In the genomic region with DNA sequence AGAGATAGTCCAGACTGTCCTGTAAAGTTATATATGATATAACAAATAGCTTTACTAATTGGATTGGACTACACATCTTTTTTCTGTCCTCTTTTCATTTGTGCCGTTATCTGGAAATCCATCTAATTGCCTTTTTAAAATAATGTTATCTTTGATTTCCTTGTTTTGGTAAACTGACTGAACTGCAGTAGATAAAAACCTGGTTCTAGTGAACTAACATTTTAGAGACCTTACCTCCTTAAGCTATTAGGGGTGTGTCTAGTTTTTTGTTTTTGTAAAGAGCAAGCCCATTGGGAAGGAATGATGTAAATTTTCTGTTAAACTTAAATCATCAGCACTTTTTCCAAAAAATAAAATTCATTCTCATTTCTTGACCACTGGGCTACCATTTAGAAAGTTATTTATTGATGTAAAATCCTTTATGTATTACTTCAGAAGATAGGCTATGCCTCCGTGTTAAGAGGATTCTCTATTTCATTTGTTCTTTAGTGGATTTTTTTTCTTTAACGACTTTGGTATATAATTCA, we compare ENCODE assay signal across 7 cellular contexts.
A peak's percentile ranks its signal among the peaks of the same experiment; 100 is the strongest.
DNase-seq lines count a peak whose midpoint lies in the region; ATAC-seq and TF ChIP-seq lines count a peak whose summit lies in the region.

No MANE protein-coding gene starts in this region.

- in situ Hi-C loops in HAP-1 (cut with MboI; ENCODE audit: low sequenced_read_pairs) = no loop called here

- peaks cover 0 to 3% of the 10 kb centered on the region in 2 donors for H3K9me3 Mint-ChIP-seq in stimulated activated naive B cell treated with anti-CD40 and anti-IgM and Interleukin-4, amounts not matched to agents 10 μg/mL and 1 μg/mL and 100 μg/mL, for 72 hours

- whole genome bisulfite sequencing in iPS DF 6.9 (ENCODE audit: insufficient coverage, insufficient read length) = no CpG with 5 or more reads among the region's 3 CpGs

- H3K27me3 Mint-ChIP-seq in stimulated activated naive B cell treated with anti-CD40 and anti-IgM and Interleukin-4, amounts not matched to agents 10 μg/mL and 1 μg/mL and 100 μg/mL, for 72 hours = no peaks in the 10 kb centered on the region

- no peak for TF ChIP-seq CTCF in WERI-Rb-1 (IDR thresholded peaks at IDR 0.05; ENCODE audit: low read depth, low read length)

- no peak for ATAC-seq in stimulated activated naive B cell treated with anti-CD40 and anti-IgM and Interleukin-4, amounts not matched to agents 10 μg/mL and 1 μg/mL and 100 μg/mL, for 72 hours (replicated peaks)

- no peak overlapping the region for H3K27ac Mint-ChIP-seq in stimulated activated naive B cell treated with anti-CD40 and anti-IgM and Interleukin-4, amounts not matched to agents 10 μg/mL and 1 μg/mL and 100 μg/mL, for 72 hours

- H3K27me3 ChIP-seq in HAP-1 (ENCODE audit: low read depth) (no peaks in the 10 kb centered on the region), WERI-Rb-1 (ENCODE audit: insufficient read depth, low read depth, severe bottlenecking) (no peaks in the 10 kb centered on the region), iPS DF 6.9 (ENCODE audit: control insufficient read depth, insufficient read depth, low read length) (no peaks in the 10 kb centered on the region)

- peaks cover 33 to 61% of the 10 kb centered on the region in 2 donors for H3K36me3 Mint-ChIP-seq in stimulated activated naive B cell treated with anti-CD40 and anti-IgM and Interleukin-4, amounts not matched to agents 10 μg/mL and 1 μg/mL and 100 μg/mL, for 72 hours

- H3K4me3 Mint-ChIP-seq in stimulated activated naive B cell treated with anti-CD40 and anti-IgM and Interleukin-4, amounts not matched to agents 10 μg/mL and 1 μg/mL and 100 μg/mL, for 72 hours = peak overlapping the region; percentile 99

- H3K4me1 ChIP-seq in HAP-1 (peaks cover 29% of the 10 kb centered on the region), iPS DF 6.9 (ENCODE audit: control insufficient read depth, insufficient read depth, low read length) (no peaks in the 10 kb centered on the region)

- peaks cover 44 to 81% of the 10 kb centered on the region in 2 donors for H3K4me1 Mint-ChIP-seq in stimulated activated naive B cell treated with anti-CD40 and anti-IgM and Interleukin-4, amounts not matched to agents 10 μg/mL and 1 μg/mL and 100 μg/mL, for 72 hours

- H3K4me3 ChIP-seq in HAP-1 = peak overlapping the region; percentile 98
- peak overlapping the region; percentile 100 for H3K4me3 ChIP-seq in WERI-Rb-1 (ENCODE audit: low read depth, low read length)
- H3K4me3 ChIP-seq in iPS DF 6.9 (ENCODE audit: low read length) = peak overlapping the region; percentile 80; the same call in 1 of the 2 replicates

- DNase-seq in HAP-1 (ENCODE audit: low spot score in 2 of 2) (no peak), WERI-Rb-1 (no peak), iPS DF 6.9 (ENCODE audit: low read depth, low spot score) (no peak), NCI-H187 treated with DMSO at 0.1 percent for 48 hours (lab: John Stamatoyannopoulos, UW) (no peak), NCI-H146 (lab: John Stamatoyannopoulos, UW) (no peak), GDM1 (lab: John Stamatoyannopoulos, UW) (no peak)
- DNase-seq in stimulated activated naive B cell treated with anti-CD40 and anti-IgM and Interleukin-4, amounts not matched to agents 10 μg/mL and 1 μg/mL and 100 μg/mL, for 72 hours = no peak

- no peaks in the 10 kb centered on the region for H3K9me3 ChIP-seq in HAP-1
- H3K9me3 ChIP-seq in WERI-Rb-1 (ENCODE audit: severe bottlenecking) = no peaks in the 10 kb centered on the region
- no peaks in the 10 kb centered on the region for H3K9me3 ChIP-seq in iPS DF 6.9 (ENCODE audit: control insufficient read depth, insufficient read depth, low read length)

- H3K27ac ChIP-seq in WERI-Rb-1 = peak overlapping the region; percentile 100
- no peak overlapping the region for H3K27ac ChIP-seq in iPS DF 6.9 (ENCODE audit: low read length)

- H3K36me3 ChIP-seq in HAP-1 (replicated peaks) (peaks cover 42% of the 10 kb centered on the region), WERI-Rb-1 (peaks cover 60% of the 10 kb centered on the region), iPS DF 6.9 (ENCODE audit: control insufficient read depth, insufficient read depth, low read length) (no peaks in the 10 kb centered on the region; the same call in 1 of the 2 replicates)
